Comparison of ENCODE assay signal across 1 cellular context in genomic region chr2:45274190-45274926, GRCh38.
TF ChIP-seq lines count a peak whose summit lies in the region.

No MANE protein-coding gene starts in this region.

TF ChIP-seq in HepG2, 621 proteins besides CTCF, POLR2A, EP300 and RAD21 (continued from another document and continues in another):
- TF ChIP-seq ZNF646 (CRISPR knock-in tag; IDR thresholded peaks at IDR 0.05), result no peak
- no peak for TF ChIP-seq TRIM22 (IDR thresholded peaks at IDR 0.05)
- peak; percentile 84 for TF ChIP-seq ATF2 (CRISPR knock-in tag; IDR thresholded peaks at IDR 0.05)
- 0 out of 2 replicates have a peak, but pooled peaks have one; percentile 41 for TF ChIP-seq RFXANK (CRISPR knock-in tag; IDR thresholded peaks at IDR 0.05)
- TF ChIP-seq SOX6 (IDR thresholded peaks at IDR 0.05), result no peak
- peak; percentile 97 for TF ChIP-seq SOX6 (CRISPR knock-in tag; IDR thresholded peaks at IDR 0.05)
- TF ChIP-seq NR2F6 (IDR thresholded peaks at IDR 0.05), result peak; percentile 98
- peak; percentile 99 for TF ChIP-seq NR2F6 (CRISPR knock-in tag; IDR thresholded peaks at IDR 0.05)
- no peak for TF ChIP-seq ZNF501 (CRISPR knock-in tag; IDR thresholded peaks at IDR 0.05)
- no peak for TF ChIP-seq BORCS8-MEF2B (CRISPR knock-in tag; IDR thresholded peaks at IDR 0.05)
- 0 out of 2 replicates have a peak, but pooled peaks have one; percentile 17 for TF ChIP-seq RARG (CRISPR knock-in tag; IDR thresholded peaks at IDR 0.05; ENCODE audit: low read depth)
- peak; percentile 97 for TF ChIP-seq NCOA2 (CRISPR knock-in tag; IDR thresholded peaks at IDR 0.05)
- peak; percentile 97 for TF ChIP-seq ZNF564 (CRISPR knock-in tag; IDR thresholded peaks at IDR 0.05)
- peak; percentile 77 for TF ChIP-seq ZFX (CRISPR knock-in tag; IDR thresholded peaks at IDR 0.05; ENCODE audit: low read depth)
- TF ChIP-seq KDM1A (CRISPR knock-in tag; IDR thresholded peaks at IDR 0.05), result 0 out of 2 replicates have a peak, but pooled peaks have one; percentile 52
- no peak for TF ChIP-seq NCOA5 (CRISPR knock-in tag; IDR thresholded peaks at IDR 0.05)
- peak; percentile 67 to 94 for TF ChIP-seq NR2F1 (CRISPR knock-in tag; IDR thresholded peaks at IDR 0.05)
- no peak for TF ChIP-seq UBTF (CRISPR knock-in tag; IDR thresholded peaks at IDR 0.05)
- no peak; the same call in 1 of the 2 replicates for TF ChIP-seq MEIS1 (CRISPR knock-in tag; IDR thresholded peaks at IDR 0.05; ENCODE audit: borderline replicate concordance)
- TF ChIP-seq ZNF780A (CRISPR knock-in tag; IDR thresholded peaks at IDR 0.05), result 0 out of 2 replicates have a peak, but pooled peaks have one; percentile 60
- peak; percentile 99 for TF ChIP-seq FOXA3 (CRISPR knock-in tag; IDR thresholded peaks at IDR 0.05)
- TF ChIP-seq ZNF451 (CRISPR knock-in tag; IDR thresholded peaks at IDR 0.05), result 0 out of 2 replicates have a peak, but pooled peaks have one; percentile 77
- TF ChIP-seq ERF (CRISPR knock-in tag; IDR thresholded peaks at IDR 0.05), result peak; percentile 96
- TF ChIP-seq ZNF782 (CRISPR knock-in tag; IDR thresholded peaks at IDR 0.05; ENCODE audit: borderline replicate concordance), result no peak
- TF ChIP-seq NFATC3 (CRISPR knock-in tag; IDR thresholded peaks at IDR 0.05), result no peak
- peak; percentile 53; the same call in 1 of the 2 replicates for TF ChIP-seq ZBTB34 (CRISPR knock-in tag; IDR thresholded peaks at IDR 0.05)
- peak; percentile 63; the same call in 1 of the 2 replicates for TF ChIP-seq HINFP (CRISPR knock-in tag; IDR thresholded peaks at IDR 0.05; ENCODE audit: low read depth)
- peak; percentile 100 for TF ChIP-seq ZNF609 (CRISPR knock-in tag; IDR thresholded peaks at IDR 0.05; ENCODE audit: borderline replicate concordance)
- no peak for TF ChIP-seq ATF5 (CRISPR knock-in tag; IDR thresholded peaks at IDR 0.05; ENCODE audit: low read depth)
- TF ChIP-seq BRD4 (CRISPR knock-in tag; IDR thresholded peaks at IDR 0.05), result no peak; the same call in 1 of the 2 replicates
- TF ChIP-seq ZNF619 (CRISPR knock-in tag; IDR thresholded peaks at IDR 0.05), result no peak
